Comparison of ENCODE assay signal across 9 cellular contexts in genomic region chr5:176578391-176578808, GRCh38. TPM values are rescaled to one million over a fixed set of nuclear protein-coding genes. Genes with fewer than 3 reads are reported as not detected.
A peak's percentile ranks its signal among the peaks of the same experiment; 100 is the strongest.
DNase-seq lines count a peak whose midpoint lies in the region; ATAC-seq and TF ChIP-seq lines count a peak whose summit lies in the region.
"Had no signal": no experiment of that assay in that cellular context is flagged by ENCODE, and none has a peak within 500 bp of the region (broad histone marks: within the 10 kb centered on the region; RNA-seq: fewer than 3 reads in every experiment).

No MANE protein-coding gene starts in this region.

- H3K4me3 ChIP-seq in LNCaP clone FGC (ENCODE audit: low read depth, low read length) (no peak overlapping the region), prostate gland (no peak overlapping the region)

- WGBS in prostate gland: 25% methylated on average over 15 of the region's 15 CpGs

- intact Hi-C loops in prostate gland (cut with DNase I): loop anchor here (10.0 kb wide), 1 partner anchor 164 kb away; the partner anchor contains the start of gene CLTB

- no peaks in the 10 kb centered on the region for H3K36me3 ChIP-seq in prostate gland

- no peaks in the 10 kb centered on the region for H3K4me1 ChIP-seq in prostate gland (replicated peaks)

- ATAC-seq in HG03280 (IDR thresholded peaks at IDR 0.05; ENCODE audit: unreplicated experiment) (no peak), HG03442 (IDR thresholded peaks at IDR 0.05; ENCODE audit: unreplicated experiment) (no peak)

- H3K27ac ChIP-seq in prostate gland: no peak overlapping the region

- H3K9me3 ChIP-seq in prostate gland: no peaks in the 10 kb centered on the region

- peak; percentile 40 for DNase-seq in EL
- peak; percentile 72 for DNase-seq in LNCaP clone FGC (ENCODE audit: low read depth)
- DNase-seq in activated CD4-positive, alpha-beta T cell treated with anti-CD3 and anti-CD28 coated beads, Interleukin-2, amount 50 U/mL, for 48 hours: peak; percentile 45
- DNase-seq in fibroblast of gingiva (ENCODE audit: low read depth): peak; percentile 12
- DNase-seq in prostate gland (ENCODE audit: low spot score): peak; percentile 83
- DNase-seq in inferior parietal cortex (ENCODE audit: extremely low spot score): no peak

- peak; percentile 91 for TF ChIP-seq CTCF in LNCaP clone FGC (IDR thresholded peaks at IDR 0.05; ENCODE audit: control insufficient read depth, extremely low read depth, insufficient read depth)
- TF ChIP-seq CTCF in prostate gland (IDR thresholded peaks at IDR 0.05): peak; percentile 22 to 85 (median 64)

- TF ChIP-seq POLR2A in prostate gland (IDR thresholded peaks at IDR 0.05): no peak

- no peaks in the 10 kb centered on the region for H3K27me3 ChIP-seq in prostate gland (replicated peaks; ENCODE audit: insufficient read depth)

RNA-seq across cellular contexts. Expression of gene CDHR2, which starts 29.3 kb away (rescaled TPM):
- 1 to 10 TPM in 1 of 2 donors, not detected in 1; 1.1 TPM for total RNA-seq in prostate gland

RNA-seq across cellular contexts. Expression of gene GPRIN1, which starts 31.6 kb away (rescaled TPM):
- total RNA-seq in prostate gland: 1 to 10 TPM in 1 of 2 donors, under 1 TPM in 1; 0.14 to 6.6 TPM

RNA-seq across cellular contexts. Expression of gene RNF44, which starts 41.2 kb away (rescaled TPM):
- total RNA-seq in prostate gland: 10 to 100 TPM; 26.4 to 43.3 TPM

RNA-seq across cellular contexts. Expression of gene SNCB, which starts 51.9 kb away (rescaled TPM):
- total RNA-seq in prostate gland: not detected
- total RNA-seq: T-helper 2 cell treated with Interferon-gamma antibody and Interleukin-4, amounts not matched to agents 100 ng/mL and 5 ng/mL, for 36 hours had no signal

RNA-seq across cellular contexts. Expression of gene EIF4E1B, which starts 52.1 kb away (rescaled TPM):
- total RNA-seq in prostate gland: 1 to 10 TPM in 1 of 2 donors, not detected in 1; 1.6 TPM
- total RNA-seq: T-helper 2 cell treated with Interferon-gamma antibody and Interleukin-4, amounts not matched to agents 100 ng/mL and 5 ng/mL, for 36 hours had no signal
